Comparison of ENCODE assay signal across 1 cellular context in the genomic region with DNA sequence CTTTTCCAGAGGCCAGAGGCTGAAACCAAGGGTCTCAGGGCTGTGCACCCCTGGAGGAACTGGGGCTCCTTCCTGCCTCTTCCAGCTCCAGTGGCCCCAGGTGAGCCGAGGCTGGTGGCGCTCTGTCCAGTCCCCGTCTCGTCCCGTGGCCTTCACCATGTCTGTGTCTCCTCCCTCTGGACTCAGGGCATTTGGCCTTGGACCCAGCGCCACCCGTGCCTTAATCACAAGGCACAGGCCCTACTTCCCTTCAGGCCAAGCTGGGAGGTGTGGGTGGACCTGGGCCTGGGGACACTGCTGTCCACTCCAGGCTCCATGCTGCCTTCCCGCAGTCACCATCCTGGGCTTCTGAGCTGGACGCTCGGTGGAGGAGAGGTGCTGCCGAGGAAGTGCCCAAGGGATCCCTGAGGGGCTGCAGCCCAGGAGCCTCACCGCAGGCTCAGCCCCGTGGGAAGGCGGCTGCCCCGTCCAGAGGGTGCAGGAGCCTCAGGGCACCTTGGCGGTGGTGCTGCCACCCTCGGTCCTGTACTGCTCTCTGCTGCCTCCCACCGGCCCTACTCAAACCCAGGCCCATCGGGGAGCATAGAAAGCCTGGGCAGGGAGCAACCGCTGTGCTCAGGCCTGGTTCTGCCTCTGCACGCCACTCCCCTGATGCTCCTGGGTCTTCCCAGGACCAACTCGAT.
TF ChIP-seq lines count a peak whose summit lies in the region.

No MANE protein-coding gene starts in this region.

TF ChIP-seq in GM12878, 131 proteins besides CTCF, POLR2A, EP300 and RAD21:
- TF ChIP-seq FOS (IDR thresholded peaks at IDR 0.05; ENCODE audit: borderline replicate concordance, extremely low read depth, insufficient read length) (no peak), HDAC6 (IDR thresholded peaks at IDR 0.05; ENCODE audit: unreplicated experiment) (no peak), CBX5 (IDR thresholded peaks at IDR 0.05; ENCODE audit: low read depth) (no peak), NR2F1 (conservative IDR thresholded peaks at IDR 0.05) (no peak), RCOR1 (conservative IDR thresholded peaks at IDR 0.05; ENCODE audit: low read depth, low read length) (no peak), SIX5 (IDR thresholded peaks at IDR 0.05; ENCODE audit: low read depth, low read length, severe bottlenecking) (no peak), YBX1 (IDR thresholded peaks at IDR 0.05) (no peak), RAD51 (IDR thresholded peaks at IDR 0.05) (no peak), BCL11A (IDR thresholded peaks at IDR 0.05; ENCODE audit: low read depth, low read length) (no peak), ETV6 (conservative IDR thresholded peaks at IDR 0.05 in 1 of 2, IDR thresholded peaks at IDR 0.05 in 1 of 2; ENCODE audit: borderline replicate concordance in 1 of 2, low read depth in 1 of 2) (no peak), FOXK2 (IDR thresholded peaks at IDR 0.05) (no peak), NFIC (IDR thresholded peaks at IDR 0.05; ENCODE audit: low read depth, low read length) (no peak), ESRRA (IDR thresholded peaks at IDR 0.05; ENCODE audit: low read length) (no peak), SUZ12 (IDR thresholded peaks at IDR 0.05; ENCODE audit: unreplicated experiment) (no peak), CBFB (IDR thresholded peaks at IDR 0.05; ENCODE audit: low read depth) (no peak)
- TF ChIP-seq, protein P1, sequence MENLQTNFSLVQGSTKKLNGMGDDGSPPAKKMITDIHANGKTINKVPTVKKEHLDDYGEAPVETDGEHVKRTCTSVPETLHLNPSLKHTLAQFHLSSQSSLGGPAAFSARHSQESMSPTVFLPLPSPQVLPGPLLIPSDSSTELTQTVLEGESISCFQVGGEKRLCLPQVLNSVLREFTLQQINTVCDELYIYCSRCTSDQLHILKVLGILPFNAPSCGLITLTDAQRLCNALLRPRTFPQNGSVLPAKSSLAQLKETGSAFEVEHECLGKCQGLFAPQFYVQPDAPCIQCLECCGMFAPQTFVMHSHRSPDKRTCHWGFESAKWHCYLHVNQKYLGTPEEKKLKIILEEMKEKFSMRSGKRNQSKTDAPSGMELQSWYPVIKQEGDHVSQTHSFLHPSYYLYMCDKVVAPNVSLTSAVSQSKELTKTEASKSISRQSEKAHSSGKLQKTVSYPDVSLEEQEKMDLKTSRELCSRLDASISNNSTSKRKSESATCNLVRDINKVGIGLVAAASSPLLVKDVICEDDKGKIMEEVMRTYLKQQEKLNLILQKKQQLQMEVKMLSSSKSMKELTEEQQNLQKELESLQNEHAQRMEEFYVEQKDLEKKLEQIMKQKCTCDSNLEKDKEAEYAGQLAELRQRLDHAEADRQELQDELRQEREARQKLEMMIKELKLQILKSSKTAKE (IDR thresholded peaks at IDR 0.05; ENCODE audit: low read depth, poor library complexity, severe bottlenecking): no peak
- TF ChIP-seq, protein P2, sequence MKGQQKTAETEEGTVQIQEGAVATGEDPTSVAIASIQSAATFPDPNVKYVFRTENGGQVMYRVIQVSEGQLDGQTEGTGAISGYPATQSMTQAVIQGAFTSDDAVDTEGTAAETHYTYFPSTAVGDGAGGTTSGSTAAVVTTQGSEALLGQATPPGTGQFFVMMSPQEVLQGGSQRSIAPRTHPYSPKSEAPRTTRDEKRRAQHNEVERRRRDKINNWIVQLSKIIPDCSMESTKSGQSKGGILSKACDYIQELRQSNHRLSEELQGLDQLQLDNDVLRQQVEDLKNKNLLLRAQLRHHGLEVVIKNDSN (IDR thresholded peaks at IDR 0.05; ENCODE audit: borderline replicate concordance, extremely low read length, insufficient read depth, low read depth, low read length): no peak
- TF ChIP-seq, protein P3, sequence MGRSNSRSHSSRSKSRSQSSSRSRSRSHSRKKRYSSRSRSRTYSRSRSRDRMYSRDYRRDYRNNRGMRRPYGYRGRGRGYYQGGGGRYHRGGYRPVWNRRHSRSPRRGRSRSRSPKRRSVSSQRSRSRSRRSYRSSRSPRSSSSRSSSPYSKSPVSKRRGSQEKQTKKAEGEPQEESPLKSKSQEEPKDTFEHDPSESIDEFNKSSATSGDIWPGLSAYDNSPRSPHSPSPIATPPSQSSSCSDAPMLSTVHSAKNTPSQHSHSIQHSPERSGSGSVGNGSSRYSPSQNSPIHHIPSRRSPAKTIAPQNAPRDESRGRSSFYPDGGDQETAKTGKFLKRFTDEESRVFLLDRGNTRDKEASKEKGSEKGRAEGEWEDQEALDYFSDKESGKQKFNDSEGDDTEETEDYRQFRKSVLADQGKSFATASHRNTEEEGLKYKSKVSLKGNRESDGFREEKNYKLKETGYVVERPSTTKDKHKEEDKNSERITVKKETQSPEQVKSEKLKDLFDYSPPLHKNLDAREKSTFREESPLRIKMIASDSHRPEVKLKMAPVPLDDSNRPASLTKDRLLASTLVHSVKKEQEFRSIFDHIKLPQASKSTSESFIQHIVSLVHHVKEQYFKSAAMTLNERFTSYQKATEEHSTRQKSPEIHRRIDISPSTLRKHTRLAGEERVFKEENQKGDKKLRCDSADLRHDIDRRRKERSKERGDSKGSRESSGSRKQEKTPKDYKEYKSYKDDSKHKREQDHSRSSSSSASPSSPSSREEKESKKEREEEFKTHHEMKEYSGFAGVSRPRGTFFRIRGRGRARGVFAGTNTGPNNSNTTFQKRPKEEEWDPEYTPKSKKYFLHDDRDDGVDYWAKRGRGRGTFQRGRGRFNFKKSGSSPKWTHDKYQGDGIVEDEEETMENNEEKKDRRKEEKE (IDR thresholded peaks at IDR 0.05): no peak
- TF ChIP-seq, protein P4, sequence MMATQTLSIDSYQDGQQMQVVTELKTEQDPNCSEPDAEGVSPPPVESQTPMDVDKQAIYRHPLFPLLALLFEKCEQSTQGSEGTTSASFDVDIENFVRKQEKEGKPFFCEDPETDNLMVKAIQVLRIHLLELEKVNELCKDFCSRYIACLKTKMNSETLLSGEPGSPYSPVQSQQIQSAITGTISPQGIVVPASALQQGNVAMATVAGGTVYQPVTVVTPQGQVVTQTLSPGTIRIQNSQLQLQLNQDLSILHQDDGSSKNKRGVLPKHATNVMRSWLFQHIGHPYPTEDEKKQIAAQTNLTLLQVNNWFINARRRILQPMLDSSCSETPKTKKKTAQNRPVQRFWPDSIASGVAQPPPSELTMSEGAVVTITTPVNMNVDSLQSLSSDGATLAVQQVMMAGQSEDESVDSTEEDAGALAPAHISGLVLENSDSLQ (IDR thresholded peaks at IDR 0.05): no peak
- TF ChIP-seq, protein P5, sequence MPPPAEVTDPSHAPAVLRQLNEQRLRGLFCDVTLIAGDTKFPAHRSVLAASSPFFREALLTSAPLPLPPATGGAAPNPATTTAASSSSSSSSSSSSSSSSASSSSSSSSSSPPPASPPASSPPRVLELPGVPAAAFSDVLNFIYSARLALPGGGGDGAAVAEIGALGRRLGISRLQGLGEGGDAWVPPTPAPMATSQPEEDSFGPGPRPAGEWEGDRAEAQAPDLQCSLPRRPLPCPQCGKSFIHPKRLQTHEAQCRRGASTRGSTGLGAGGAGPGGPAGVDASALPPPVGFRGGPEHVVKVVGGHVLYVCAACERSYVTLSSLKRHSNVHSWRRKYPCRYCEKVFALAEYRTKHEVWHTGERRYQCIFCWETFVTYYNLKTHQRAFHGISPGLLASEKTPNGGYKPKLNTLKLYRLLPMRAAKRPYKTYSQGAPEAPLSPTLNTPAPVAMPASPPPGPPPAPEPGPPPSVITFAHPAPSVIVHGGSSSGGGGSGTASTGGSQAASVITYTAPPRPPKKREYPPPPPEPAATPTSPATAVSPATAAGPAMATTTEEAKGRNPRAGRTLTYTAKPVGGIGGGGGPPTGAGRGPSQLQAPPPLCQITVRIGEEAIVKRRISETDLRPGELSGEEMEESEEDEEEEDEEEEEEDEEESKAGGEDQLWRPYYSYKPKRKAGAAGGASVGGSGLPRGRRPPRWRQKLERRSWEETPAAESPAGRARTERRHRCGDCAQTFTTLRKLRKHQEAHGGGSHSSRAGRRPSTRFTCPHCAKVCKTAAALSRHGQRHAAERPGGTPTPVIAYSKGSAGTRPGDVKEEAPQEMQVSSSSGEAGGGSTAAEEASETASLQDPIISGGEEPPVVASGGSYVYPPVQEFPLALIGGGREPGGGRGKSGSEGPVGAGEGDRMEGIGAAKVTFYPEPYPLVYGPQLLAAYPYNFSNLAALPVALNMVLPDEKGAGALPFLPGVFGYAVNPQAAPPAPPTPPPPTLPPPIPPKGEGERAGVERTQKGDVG (CRISPR knock-in tag; IDR thresholded peaks at IDR 0.05): no peak
